ENCODE assay signal across 1 cellular context in the genomic region with DNA sequence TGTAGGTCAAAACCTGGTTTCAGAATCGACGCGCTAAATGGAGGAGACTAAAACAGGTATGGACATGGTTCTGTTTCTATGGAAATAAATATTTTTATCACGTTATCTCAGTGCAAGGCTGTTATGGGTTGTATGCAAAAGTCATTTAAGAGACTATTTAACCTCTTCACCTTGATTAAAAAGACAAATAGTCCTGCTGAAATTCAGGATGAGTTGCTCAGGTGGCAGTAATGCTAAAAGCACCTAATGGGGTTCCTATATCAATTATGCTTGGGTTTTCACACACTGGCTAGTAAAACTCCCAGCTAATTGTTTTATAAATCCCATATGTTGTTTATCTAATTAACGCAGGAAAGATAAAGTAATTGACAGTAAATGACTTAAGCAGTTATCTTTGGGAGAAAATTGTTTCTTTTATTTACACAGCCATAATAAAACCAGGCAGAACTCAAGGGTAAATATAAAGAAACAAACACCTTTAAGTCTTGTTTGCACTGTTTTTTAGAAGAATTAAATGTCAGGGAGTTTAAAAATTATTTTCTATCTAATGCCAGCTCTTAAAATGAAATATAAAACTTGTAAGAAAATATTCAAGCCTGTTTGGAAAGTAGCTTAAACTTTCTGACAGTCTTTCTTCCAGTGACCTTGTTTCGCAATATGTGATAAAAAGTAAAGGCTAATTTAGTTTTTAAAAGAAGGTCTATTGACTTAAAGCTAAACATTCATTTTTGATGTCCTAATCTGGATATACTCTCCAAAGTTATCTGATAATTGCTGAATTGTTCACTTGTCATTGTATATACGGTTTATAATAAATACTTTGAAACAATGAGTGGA.
TF ChIP-seq lines count a peak whose summit lies in the region.

No MANE protein-coding gene starts in this region.

TF ChIP-seq in K562, 482 proteins besides CTCF, POLR2A, EP300 and RAD21:
- TF ChIP-seq, protein P1, sequence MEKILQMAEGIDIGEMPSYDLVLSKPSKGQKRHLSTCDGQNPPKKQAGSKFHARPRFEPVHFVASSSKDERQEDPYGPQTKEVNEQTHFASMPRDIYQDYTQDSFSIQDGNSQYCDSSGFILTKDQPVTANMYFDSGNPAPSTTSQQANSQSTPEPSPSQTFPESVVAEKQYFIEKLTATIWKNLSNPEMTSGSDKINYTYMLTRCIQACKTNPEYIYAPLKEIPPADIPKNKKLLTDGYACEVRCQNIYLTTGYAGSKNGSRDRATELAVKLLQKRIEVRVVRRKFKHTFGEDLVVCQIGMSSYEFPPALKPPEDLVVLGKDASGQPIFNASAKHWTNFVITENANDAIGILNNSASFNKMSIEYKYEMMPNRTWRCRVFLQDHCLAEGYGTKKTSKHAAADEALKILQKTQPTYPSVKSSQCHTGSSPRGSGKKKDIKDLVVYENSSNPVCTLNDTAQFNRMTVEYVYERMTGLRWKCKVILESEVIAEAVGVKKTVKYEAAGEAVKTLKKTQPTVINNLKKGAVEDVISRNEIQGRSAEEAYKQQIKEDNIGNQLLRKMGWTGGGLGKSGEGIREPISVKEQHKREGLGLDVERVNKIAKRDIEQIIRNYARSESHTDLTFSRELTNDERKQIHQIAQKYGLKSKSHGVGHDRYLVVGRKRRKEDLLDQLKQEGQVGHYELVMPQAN (IDR thresholded peaks at IDR 0.05; ENCODE audit: borderline replicate concordance), result no peak
- TF ChIP-seq MEF2A (IDR thresholded peaks at IDR 0.05; ENCODE audit: control insufficient read depth, low read depth, low read length), result no peak
- TF ChIP-seq, protein P2, sequence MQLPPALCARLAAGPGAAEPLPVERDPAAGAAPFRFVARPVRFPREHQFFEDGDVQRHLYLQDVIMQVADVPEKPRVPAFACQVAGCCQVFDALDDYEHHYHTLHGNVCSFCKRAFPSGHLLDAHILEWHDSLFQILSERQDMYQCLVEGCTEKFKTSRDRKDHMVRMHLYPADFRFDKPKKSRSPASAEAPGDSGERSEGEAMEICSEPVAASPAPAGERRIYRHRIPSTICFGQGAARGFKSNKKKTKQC (CRISPR knock-in tag; IDR thresholded peaks at IDR 0.05), result no peak
- no peak for TF ChIP-seq ZFP1 (CRISPR knock-in tag; IDR thresholded peaks at IDR 0.05)
- TF ChIP-seq CEBPB (tag; IDR thresholded peaks at IDR 0.05), result peak; percentile 76
- no peak for TF ChIP-seq KDM1A (IDR thresholded peaks at IDR 0.05)
- TF ChIP-seq SMC3 (conservative IDR thresholded peaks at IDR 0.05; ENCODE audit: insufficient read depth, low read depth, low read length), result no peak
- no peak for TF ChIP-seq CHD2 (IDR thresholded peaks at IDR 0.05; ENCODE audit: low read depth, low read length)
- no peak for TF ChIP-seq ZNF311 (CRISPR knock-in tag; IDR thresholded peaks at IDR 0.05)
- no peak for TF ChIP-seq CEBPG (CRISPR knock-in tag; IDR thresholded peaks at IDR 0.05)
- peak; percentile 53 to 83 for TF ChIP-seq CEBPG (tag; conservative IDR thresholded peaks at IDR 0.05 in 1 of 2, IDR thresholded peaks at IDR 0.05 in 1 of 2)
TF ChIP-seq in K562: peak in this region for 2.
